ENCODE assay signal across 18 cellular contexts in genomic region chr19:422213-422916, GRCh38. TPM values are rescaled to one million over a fixed set of nuclear protein-coding genes. Genes with fewer than 3 reads are reported as not detected.
DNase-seq lines count a peak whose midpoint lies in the region; ATAC-seq, FAIRE-seq and TF ChIP-seq lines count a peak whose summit lies in the region.
"Had no signal": no experiment of that assay in that cellular context is flagged by ENCODE, and none has a peak within 500 bp of the region (broad histone marks: within the 10 kb centered on the region; RNA-seq: fewer than 3 reads in every experiment).

No MANE protein-coding gene starts in this region.

- H3K4me3 ChIP-seq in K562 (no peak overlapping the region), neuronal stem cell (ENCODE audit: low read length in 2 of 2) (no peak overlapping the region), neural progenitor cell (no peak overlapping the region)
- H3K4me3 ChIP-seq: GM23248, HAP-1 had no signal

- no peak overlapping the region for H4K8ac ChIP-seq in neuronal stem cell (ENCODE audit: low read depth, low read length)

- peaks cover 12% of the 10 kb centered on the region for H3K4me1 Mint-ChIP-seq in neural progenitor cell
- H3K4me1 Mint-ChIP-seq: CD4-positive, CD25-positive, alpha-beta regulatory T cell had no signal

- DNase-seq in Right ventricle myocardium superior (peak; percentile 37), left ventricle myocardium superior (no peak), GM13977 (ENCODE audit: low spot score) (peak; percentile 36), K562 (ENCODE audit: extremely low read depth in 1 of 4, low spot score in 3 of 4) (no peak), neuronal stem cell (ENCODE audit: low spot score) (no peak), nucleus accumbens (lab: John Stamatoyannopoulos, UW) (no peak), neural progenitor cell (ENCODE audit: low spot score) (no peak)
- DNase-seq: ACHN; BE2C; C1 segment of cervical spinal cord; Caco-2; CD4-positive, CD25-positive, alpha-beta regulatory T cell; DMS79 treated with DMSO at 0.1 percent for 48 hours; GF-D8; GM23248 had no signal

- H3K79me1 ChIP-seq in neuronal stem cell (ENCODE audit: low read depth, low read length), result peaks cover 2% of the 10 kb centered on the region

- no TSS peak for BruUV-seq in K562 (replicated peaks; lab: Mats Ljungman, UMichigan)

- H3K9me1 ChIP-seq in K562 (ENCODE audit: control insufficient read depth, insufficient read depth, low read length), result no peaks in the 10 kb centered on the region

- TF ChIP-seq RAD21 in K562 (CRISPR knock-in tag; conservative IDR thresholded peaks at IDR 0.05 in 1 of 2, IDR thresholded peaks at IDR 0.05 in 1 of 2), result no peak

- TF ChIP-seq EP300 in K562 (IDR thresholded peaks at IDR 0.05; ENCODE audit: low read length), result no peak

- ATAC-seq in Right ventricle myocardium superior (ENCODE audit: poor library complexity) (no peak), left ventricle myocardium superior (no peak), K562 (no peak)

- H3K9ac ChIP-seq in K562 (ENCODE audit: insufficient read depth in 1 of 2, low read depth in 2 of 2, low read length in 2 of 2) (no peak overlapping the region), neuronal stem cell (ENCODE audit: low read depth, low read length, poor library complexity) (no peak overlapping the region), neural progenitor cell (no peak overlapping the region)
- H3K9ac ChIP-seq: GM23248 had no signal

- no peak for TF ChIP-seq POLR2A in K562 (conservative IDR thresholded peaks at IDR 0.05)

- H3K4ac ChIP-seq in neuronal stem cell (ENCODE audit: low read length), result no peak overlapping the region

- H3K79me2 ChIP-seq in K562 (ENCODE audit: control insufficient read depth, insufficient read depth, low read length) (no peaks in the 10 kb centered on the region), neural progenitor cell (ENCODE audit: low read depth) (no peaks in the 10 kb centered on the region)

- H3K27ac ChIP-seq in K562 (ENCODE audit: extremely low read depth, low read depth, low read length), result no peak overlapping the region
- no peak overlapping the region for H3K27ac ChIP-seq in neuronal stem cell (replicated peaks; ENCODE audit: low read length)
- H3K27ac ChIP-seq in neural progenitor cell, result no peak overlapping the region
- H3K27ac ChIP-seq: GM23248 had no signal

- H4K20me1 ChIP-seq in K562 (replicated peaks; ENCODE audit: control insufficient read depth, insufficient read depth, low read length) (peaks cover 13% of the 10 kb centered on the region; the same call in 1 of the 2 replicates), neural progenitor cell (ENCODE audit: low read depth) (no peaks in the 10 kb centered on the region)

- H2AK5ac ChIP-seq in neuronal stem cell (ENCODE audit: low read depth, low read length), result peak overlapping the region; percentile 37

- no peak overlapping the region for H2BK5ac ChIP-seq in neuronal stem cell (ENCODE audit: low read length)

- H3K9me3 ChIP-seq in K562 (replicated peaks; ENCODE audit: control insufficient read depth, insufficient read depth, low read depth, low read length) (no peaks in the 10 kb centered on the region), neuronal stem cell (replicated peaks in 1 of 2; ENCODE audit: control insufficient read depth in 2 of 2, insufficient read depth in 1 of 2, low read depth in 1 of 2, low read length in 2 of 2) (peaks cover 0 to 4% of the 10 kb centered on the region in 2 donors), neural progenitor cell (ENCODE audit: low read depth) (no peaks in the 10 kb centered on the region)
- H3K9me3 ChIP-seq: BE2C, Caco-2, HAP-1 had no signal

- H3K23ac ChIP-seq in neuronal stem cell (ENCODE audit: low read depth, low read length, poor library complexity), result peak overlapping the region; percentile 80

- no peak overlapping the region for H3K4me3 Mint-ChIP-seq in neural progenitor cell
- H3K4me3 Mint-ChIP-seq: CD4-positive, CD25-positive, alpha-beta regulatory T cell had no signal

- H3K4me1 ChIP-seq in K562 (replicated peaks in 1 of 2; ENCODE audit: control insufficient read depth in 2 of 2, insufficient read depth in 2 of 2, low read length in 2 of 2) (peaks cover 0 to 35% of the 10 kb centered on the region in 2 experiments; a peak in 2 of 5 replicates), neuronal stem cell (ENCODE audit: control insufficient read depth in 2 of 2, insufficient read depth in 1 of 2, low read depth in 1 of 2, low read length in 2 of 2) (peaks cover 10 to 20% of the 10 kb centered on the region in 2 donors), neural progenitor cell (peaks cover 9% of the 10 kb centered on the region)
- H3K4me1 ChIP-seq: BE2C, Caco-2, HAP-1 had no signal

- no peak overlapping the region for H2BK120ac ChIP-seq in neuronal stem cell (ENCODE audit: low read depth, low read length)

- TF ChIP-seq CTCF in GM13977 (IDR thresholded peaks at IDR 0.05; ENCODE audit: extremely low read depth, insufficient read depth, missing control alignments) (no peak), K562 (IDR thresholded peaks at IDR 0.05 in 2 of 3, conservative IDR thresholded peaks at IDR 0.05 in 1 of 3; ENCODE audit: insufficient read depth in 2 of 3, low read depth in 1 of 3, low read length in 3 of 3) (no peak), neural progenitor cell (IDR thresholded peaks at IDR 0.05) (no peak)

- H2BK12ac ChIP-seq in neuronal stem cell (ENCODE audit: low read length), result no peak overlapping the region

- H3K14ac ChIP-seq in neuronal stem cell (ENCODE audit: low read length), result no peak overlapping the region

- no peak overlapping the region for H2BK15ac ChIP-seq in neuronal stem cell (ENCODE audit: low read length)

- CTCF ChIA-PET in K562 (lab: Yijun Ruan, JAX; ENCODE audit: low intra/inter-chr PET ratio), result interaction anchor here (0.5 kb wide), 1 partner anchor 114 kb away, joined by 5 read pairs; no protein-coding TSS in a partner anchor

- H3K27me3 ChIP-seq in K562 (ENCODE audit: control insufficient read depth in 2 of 2, insufficient read depth in 2 of 2, low read length in 2 of 2) (peaks cover 31 to 81% of the 10 kb centered on the region in 2 experiments; a peak in 4 of 5 replicates), neuronal stem cell (ENCODE audit: control insufficient read depth in 3 of 3, insufficient read depth in 3 of 3, low read depth in 1 of 3, low read length in 3 of 3) (peaks cover 0 to 7% (median 0%) of the 10 kb centered on the region in 3 experiments), neural progenitor cell (peaks cover 13% of the 10 kb centered on the region)
- H3K27me3 ChIP-seq: BE2C had no signal

- peak overlapping the region; percentile 48 for H3K18ac ChIP-seq in neuronal stem cell (ENCODE audit: low read length)

- H3K36me3 Mint-ChIP-seq in neural progenitor cell, result peaks cover 2% of the 10 kb centered on the region
- H3K36me3 Mint-ChIP-seq: CD4-positive, CD25-positive, alpha-beta regulatory T cell had no signal

- intact Hi-C loops in Right ventricle myocardium superior (cut with DNase I) (no loop called here), left ventricle myocardium superior (cut with micrococcal nuclease) (no loop called here), K562 (cut with micrococcal nuclease) (no loop called here)

- H3K4me2 ChIP-seq in K562 (ENCODE audit: insufficient read depth, low read length), result no peak overlapping the region
- H3K4me2 ChIP-seq in neuronal stem cell (ENCODE audit: insufficient read depth, low read length, poor library complexity, severe bottlenecking), result no peak overlapping the region
- H3K4me2 ChIP-seq in neural progenitor cell, result no peak overlapping the region

- POLR2A ChIA-PET in K562 (lab: Yijun Ruan, JAX), result interaction anchor here (0.7 to 1.0 kb wide), 3 partner anchors 10 to 160 kb away, joined by 3 to 4 read pairs (median 3); no protein-coding TSS in a partner anchor

- WGBS in K562 (ENCODE audit: insufficient coverage, low coverage, missing lambda C conversion rate), result 16% methylated on average over 32 of the region's 40 CpGs
- no CpG with 5 or more reads among the region's 40 CpGs for WGBS in neuronal stem cell (ENCODE audit: extremely low coverage in 2 of 2, insufficient read length in 2 of 2, insufficient replicate concordance in 1 of 2), 2 donors

- no peak overlapping the region for H3K27ac Mint-ChIP-seq in neural progenitor cell
- H3K27ac Mint-ChIP-seq: CD4-positive, CD25-positive, alpha-beta regulatory T cell had no signal

- H3K36me3 ChIP-seq in K562 (ENCODE audit: control insufficient read depth, insufficient read depth, low read length) (no peaks in the 10 kb centered on the region), neuronal stem cell (replicated peaks in 1 of 2; ENCODE audit: control insufficient read depth in 2 of 2, insufficient read depth in 2 of 2, low read length in 2 of 2) (peaks cover 0 to 4% of the 10 kb centered on the region in 2 donors), neural progenitor cell (no peaks in the 10 kb centered on the region)
- H3K36me3 ChIP-seq: BE2C, HAP-1 had no signal

- H3K27me3 Mint-ChIP-seq in neural progenitor cell (ENCODE audit: insufficient read depth, low read depth), result peaks cover 8% of the 10 kb centered on the region
- H3K27me3 Mint-ChIP-seq: CD4-positive, CD25-positive, alpha-beta regulatory T cell had no signal

- no peak overlapping the region for H2AFZ ChIP-seq in K562 (ENCODE audit: low read depth, low read length)
- no peak overlapping the region for H2AFZ ChIP-seq in neuronal stem cell (ENCODE audit: low read length)
- H2AFZ ChIP-seq in neural progenitor cell (replicated peaks), result no peak overlapping the region
- H2AFZ ChIP-seq: GM23248 had no signal

- FAIRE-seq in K562 (lab: Jason Lieb, UNC), result no peak
- FAIRE-seq: D721Med had no signal

- no peak overlapping the region for H4K91ac ChIP-seq in neuronal stem cell (ENCODE audit: low read depth, low read length, poor library complexity)

- H3F3A ChIP-seq in neural progenitor cell (ENCODE audit: low read depth), result no peaks in the 10 kb centered on the region

- in situ Hi-C loops in GM13977 (cut with MboI; ENCODE audit: low pct_unique_long_range_greater_than_20kb, low sequenced_read_pairs, unreplicated experiment) (no loop called here), K562 (cut with MboI) (no loop called here)

- no peaks in the 10 kb centered on the region for H3K9me3 Mint-ChIP-seq in neural progenitor cell
- H3K9me3 Mint-ChIP-seq: CD4-positive, CD25-positive, alpha-beta regulatory T cell had no signal

RNA-seq across cellular contexts. Expression of gene C2CD4C, which starts 13.4 kb away (rescaled TPM):
- total RNA-seq in Right ventricle myocardium superior (1.7 TPM), left ventricle myocardium superior (1.3 TPM), K562 (2014; rRNA removed) (not detected in 2 replicates), K562 (2014; rRNA removed; fragmentation: Illumina TruSeq; extraction: Trizol) (not detected in 2 replicates), K562 (2015; rRNA removed; fragmentation: Illumina TruSeq; extraction: Trizol) (not detected in 2 replicates), K562 (2021) (not detected in 2 replicates), neural progenitor cell (ENCODE audit: low replicate concordance) (2.3 and 18.6 TPM in 2 replicates)
- 0.25 and 0.49 TPM in 2 replicates for total RNA-seq in K562 (2011; cell fraction: chromatin; rRNA removed; ENCODE audit: low replicate concordance)
- 0.13 and 0.67 TPM in 2 replicates for total RNA-seq in K562 (2011; cell fraction: nucleolus; rRNA removed)
- 0.15 TPM in 2 replicates for total RNA-seq in K562 (2011; cell fraction: nucleoplasm; rRNA removed)
- polyA plus RNA-seq in K562 (2011; rRNA removed) (0.01 and 0.07 TPM in 2 replicates), K562 (2014; fragmentation: Illumina TruSeq; extraction: Trizol) (not detected in 2 replicates), K562 (2014; fragmentation: Nextera tagmentation; extraction: Ambion mirVana) (not detected), K562 (2014; rRNA removed) (0.07 and 0.16 TPM in 2 replicates)
- polyA plus RNA-seq in K562 (2011; cell fraction: cytosol; rRNA removed), result 0.04 and 0.10 TPM in 2 replicates
- polyA plus RNA-seq in K562 (2011; cell fraction: nucleus; rRNA removed), result 0.44 and 0.68 TPM in 2 replicates
- not detected in 2 replicates for polyA plus RNA-seq in K562 (2012)
- polyA minus RNA-seq in K562 (2011; rRNA and poly(A)+ RNA removed), result not detected in 2 replicates
- polyA minus RNA-seq in K562 (2011; cell fraction: cytosol; rRNA and poly(A)+ RNA removed), result not detected in 2 replicates
- polyA minus RNA-seq in K562 (2011; cell fraction: nucleus; rRNA and poly(A)+ RNA removed), result 0.13 TPM in 1 of 2 replicates, not detected in the other
- polyA plus RNA-seq in neuronal stem cell (2013, experiment 1 of 2), result 13.6 TPM
- 12.7 TPM for polyA plus RNA-seq in neuronal stem cell (2013, experiment 2 of 2)
- total RNA-seq: CD4-positive, CD25-positive, alpha-beta regulatory T cell had no signal
- polyA plus RNA-seq: CD4-positive, CD25-positive, alpha-beta regulatory T cell had no signal

RNA-seq across cellular contexts. Expression of gene SHC2, which starts 38.5 kb away (rescaled TPM):
- total RNA-seq in Right ventricle myocardium superior, result 8.8 TPM
- total RNA-seq in left ventricle myocardium superior, result 11.0 TPM
- 0.86 and 2.4 TPM in 2 replicates for total RNA-seq in K562 (2011; cell fraction: chromatin; rRNA removed; ENCODE audit: low replicate concordance)
- total RNA-seq in K562 (2011; cell fraction: nucleolus; rRNA removed), result 1.1 and 1.3 TPM in 2 replicates
- 0.88 and 1.6 TPM in 2 replicates for total RNA-seq in K562 (2011; cell fraction: nucleoplasm; rRNA removed)
- total RNA-seq in K562 (2014; rRNA removed), result 0.14 TPM in 1 of 2 replicates, not detected in the other
- not detected in 2 replicates for total RNA-seq in K562 (2014; rRNA removed; fragmentation: Illumina TruSeq; extraction: Trizol)
- total RNA-seq in K562 (2015; rRNA removed; fragmentation: Illumina TruSeq; extraction: Trizol), result not detected in 2 replicates
- 0.16 and 0.20 TPM in 2 replicates for total RNA-seq in K562 (2021)
- polyA plus RNA-seq in K562 (2011; rRNA removed), result 0.36 and 1.3 TPM in 2 replicates
- polyA plus RNA-seq in K562 (2011; cell fraction: cytosol; rRNA removed), result 0.49 and 0.64 TPM in 2 replicates
- 7.4 and 7.9 TPM in 2 replicates for polyA plus RNA-seq in K562 (2011; cell fraction: nucleus; rRNA removed)
- polyA plus RNA-seq in K562 (2012), result 0.16 and 2.0 TPM in 2 replicates
- polyA plus RNA-seq in K562 (2014; fragmentation: Illumina TruSeq; extraction: Trizol), result not detected in 2 replicates
- polyA plus RNA-seq in K562 (2014; fragmentation: Nextera tagmentation; extraction: Ambion mirVana), result not detected
- polyA plus RNA-seq in K562 (2014; rRNA removed), result 0.15 TPM in 1 of 2 replicates, not detected in the other
- polyA minus RNA-seq in K562 (2011; rRNA and poly(A)+ RNA removed), result 0.36 and 0.53 TPM in 2 replicates
- polyA minus RNA-seq in K562 (2011; cell fraction: cytosol; rRNA and poly(A)+ RNA removed), result 0.55 and 0.76 TPM in 2 replicates
- polyA minus RNA-seq in K562 (2011; cell fraction: nucleus; rRNA and poly(A)+ RNA removed), result 0.89 and 0.94 TPM in 2 replicates
- 29.6 TPM for polyA plus RNA-seq in neuronal stem cell (2013, experiment 1 of 2)
- 28.3 TPM for polyA plus RNA-seq in neuronal stem cell (2013, experiment 2 of 2)
- 3.2 and 15.9 TPM in 2 replicates for total RNA-seq in neural progenitor cell (ENCODE audit: low replicate concordance)
- total RNA-seq: CD4-positive, CD25-positive, alpha-beta regulatory T cell; GM23248; HT-29 had no signal
- polyA plus RNA-seq: CD4-positive, CD25-positive, alpha-beta regulatory T cell; GM23248 had no signal

Comparison
In these comparisons a context has a peak if more than half of its experiments do, and no peak if none do; other contexts are left out.
1. DNase-seq: peak in Right ventricle myocardium superior (single experiment) and GM13977 (single experiment); none in left ventricle myocardium superior (single experiment), K562 (0 of 4), neuronal stem cell (single experiment), nucleus accumbens (0 of 56) and neural progenitor cell (single experiment).